In genomic region chr2:44715671-44716077, GRCh38 we compare ENCODE assay signal across 9 cellular contexts.
DNase-seq lines count a peak whose midpoint lies in the region; ATAC-seq and TF ChIP-seq lines count a peak whose summit lies in the region.
"Had no signal": no experiment of that assay in that cellular context is flagged by ENCODE, and none has a peak within 500 bp of the region (broad histone marks: within the 10 kb centered on the region; RNA-seq: fewer than 3 reads in every experiment).

No MANE protein-coding gene starts in this region.

- WGBS in lower leg skin, 2 donors: 68 to 75% methylated on average over 3 of the region's 3 CpGs

- ATAC-seq in HG02623 (IDR thresholded peaks at IDR 0.05; ENCODE audit: unreplicated experiment) (no peak), HG03159 (IDR thresholded peaks at IDR 0.05; ENCODE audit: unreplicated experiment) (no peak)

- no peak for TF ChIP-seq POLR2A in lower leg skin (IDR thresholded peaks at IDR 0.05)

- peaks cover 0 to 2% (median 0%) of the 10 kb centered on the region in 8 donors for H3K9me3 Mint-ChIP-seq in CD4-positive, alpha-beta memory T cell

- no peak overlapping the region for H3K4me3 Mint-ChIP-seq in CD4-positive, alpha-beta memory T cell

- H3K4me1 ChIP-seq in left ventricle myocardium inferior: peaks cover 3% of the 10 kb centered on the region
- H3K4me1 ChIP-seq in CD4-positive, alpha-beta memory T cell (ENCODE audit: insufficient read depth, low read length): no peaks in the 10 kb centered on the region

- no peak overlapping the region for H3K4me3 ChIP-seq in AG04449 (ENCODE audit: low read depth, low read length)
- H3K4me3 ChIP-seq in left ventricle myocardium inferior: no peak overlapping the region
- no peak overlapping the region for H3K4me3 ChIP-seq in lower leg skin (ENCODE audit: low read depth, poor library complexity, severe bottlenecking)
- no peak overlapping the region for H3K4me3 ChIP-seq in CD4-positive, alpha-beta memory T cell (ENCODE audit: low read length in 2 of 2)

- H3K4me1 Mint-ChIP-seq in CD4-positive, alpha-beta memory T cell: peaks cover 3 to 5% (median 4%) of the 10 kb centered on the region in 4 donors

- CTCF ChIA-PET in AG04449 (lab: Yijun Ruan, JAX): interaction anchor here (0.7 to 5.7 kb wide), 13 partner anchors 8 to 672 kb away, joined by 3 to 56 read pairs (median 4); no protein-coding TSS in a partner anchor
- CTCF ChIA-PET in CD4-positive, alpha-beta memory T cell (lab: Charles Lee; ENCODE audit: partially characterized antibody): interaction anchor here (0.7 kb wide), 1 partner anchor 64 kb away, joined by 3 read pairs; no protein-coding TSS in a partner anchor

- no peaks in the 10 kb centered on the region for H3K9me3 ChIP-seq in left ventricle myocardium inferior (replicated peaks)
- H3K9me3 ChIP-seq in CD4-positive, alpha-beta memory T cell (ENCODE audit: control insufficient read depth in 1 of 2, low read length in 2 of 2): no peaks in the 10 kb centered on the region
- H3K9me3 ChIP-seq: neutrophil had no signal

- no peaks in the 10 kb centered on the region for H3K36me3 ChIP-seq in left ventricle myocardium inferior
- no peaks in the 10 kb centered on the region for H3K36me3 ChIP-seq in CD4-positive, alpha-beta memory T cell (ENCODE audit: insufficient read depth, low read length)
- H3K36me3 ChIP-seq: neutrophil had no signal

- no peak for DNase-seq in AG04449 (ENCODE audit: low read depth, low spot score)
- DNase-seq in HCEC 1CT: peak; percentile 62
- DNase-seq in SK-N-DZ (ENCODE audit: low spot score): peak; percentile 70
- no peak for DNase-seq in left ventricle myocardium inferior
- DNase-seq in lower leg skin (ENCODE audit: low spot score in 2 of 2): no peak
- DNase-seq in CD4-positive, alpha-beta memory T cell: no peak

- TF ChIP-seq CTCF in AG04449 (IDR thresholded peaks at IDR 0.05; ENCODE audit: insufficient read depth, low read length, missing control alignments) (peak; percentile 55), left ventricle myocardium inferior (IDR thresholded peaks at IDR 0.05; ENCODE audit: borderline replicate concordance) (peak; percentile 65), lower leg skin (IDR thresholded peaks at IDR 0.05) (no peak)

- H3K27me3 ChIP-seq in left ventricle myocardium inferior (ENCODE audit: low read depth): no peaks in the 10 kb centered on the region
- no peaks in the 10 kb centered on the region for H3K27me3 ChIP-seq in CD4-positive, alpha-beta memory T cell (ENCODE audit: insufficient read depth, low read length)
- H3K27me3 ChIP-seq: neutrophil had no signal

- H3K27ac ChIP-seq in left ventricle myocardium inferior (replicated peaks): no peak overlapping the region
- no peak overlapping the region for H3K27ac ChIP-seq in CD4-positive, alpha-beta memory T cell (ENCODE audit: low read depth, low read length)
- H3K27ac ChIP-seq: neutrophil had no signal

- POLR2A ChIA-PET in AG04449 (lab: Yijun Ruan, JAX): no interaction called here
- POLR2A ChIA-PET in CD4-positive, alpha-beta memory T cell (lab: Charles Lee; ENCODE audit: partially characterized antibody): no interaction called here

- H3K27me3 Mint-ChIP-seq in CD4-positive, alpha-beta memory T cell: no peaks in the 10 kb centered on the region

- H3K27ac Mint-ChIP-seq in CD4-positive, alpha-beta memory T cell: no peak overlapping the region

- H3K36me3 Mint-ChIP-seq in CD4-positive, alpha-beta memory T cell: peaks cover 0 to 24% of the 10 kb centered on the region in 2 donors

- intact Hi-C loops in left ventricle myocardium inferior (cut with micrococcal nuclease): loop anchor here (10.0 kb wide), 1 partner anchor 231 kb away; no protein-coding TSS in a partner anchor
- intact Hi-C loops in lower leg skin (cut with DNase I; ENCODE audit: low total_unique reads): no loop called here
- intact Hi-C loops in CD4-positive, alpha-beta memory T cell (cut with micrococcal nuclease): no loop called here

Comparison
In these comparisons a context has a peak if more than half of its experiments do, and no peak if none do; other contexts are left out.
1. DNase-seq: peak in HCEC 1CT (single experiment) and SK-N-DZ (single experiment); none in AG04449 (single experiment), left ventricle myocardium inferior (single experiment), lower leg skin (0 of 2) and CD4-positive, alpha-beta memory T cell (0 of 5).
2. CTCF ChIP-seq: peak in AG04449 (single experiment) and left ventricle myocardium inferior (single experiment); none in lower leg skin (0 of 3).